ENCODE assay signal across 31 cellular contexts in the genomic region with DNA sequence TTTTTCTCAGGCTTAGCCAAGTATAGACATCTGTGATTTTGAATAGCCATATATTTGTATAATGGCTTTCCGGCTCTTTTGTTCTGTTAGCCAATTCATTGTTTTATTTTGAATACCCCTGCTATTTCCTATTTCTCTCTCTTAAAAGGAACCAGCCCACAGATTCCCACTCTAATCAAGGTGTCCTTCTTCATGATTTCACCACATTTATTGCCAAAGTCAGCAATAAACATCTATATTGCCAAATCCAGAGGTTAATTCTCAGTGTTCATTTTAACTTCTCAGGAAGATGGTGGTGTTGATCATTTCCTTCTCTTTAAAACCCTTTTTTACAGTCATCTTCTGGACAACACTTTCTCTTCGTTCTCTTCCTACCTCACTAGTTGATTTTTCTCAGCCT.
"Had no signal": no experiment of that assay in that cellular context is flagged by ENCODE, and none has a peak within 500 bp of the region (broad histone marks: within the 10 kb centered on the region; RNA-seq: fewer than 3 reads in every experiment).

No MANE protein-coding gene starts in this region.

- H3K27ac ChIP-seq: neural progenitor cell, ovary, parathyroid adenoma, psoas muscle, skin epidermis, spleen, suprapubic skin, testis, tibial artery, transverse colon, upper lobe of right lung, uterus had no signal

- H3K4me3 Mint-ChIP-seq: natural killer cell; nephron; neural progenitor cell; stimulated activated memory B cell treated with anti-CD40 and anti-IgM and Interleukin-4, amounts not matched to agents 10 μg/mL and 1 μg/mL and 100 μg/mL, for 72 hours; stimulated activated naive CD8-positive, alpha-beta T cell treated with anti-CD3 and anti-CD28 coated beads, Interleukin-15, amount 100 ng/mL, for 72 hours; type B pancreatic cell had no signal

- H3K4me3 ChIP-seq: neural progenitor cell, ovary, psoas muscle, skin epidermis, smooth muscle cell, spleen, suprapubic skin, testis, tibial artery, transverse colon, upper lobe of right lung, uterus had no signal

- H3K4me1 Mint-ChIP-seq: natural killer cell; nephron; neural progenitor cell; stimulated activated memory B cell treated with anti-CD40 and anti-IgM and Interleukin-4, amounts not matched to agents 10 μg/mL and 1 μg/mL and 100 μg/mL, for 72 hours; stimulated activated naive CD8-positive, alpha-beta T cell treated with anti-CD3 and anti-CD28 coated beads, Interleukin-15, amount 100 ng/mL, for 72 hours had no signal

- H2AFZ ChIP-seq: neural progenitor cell, parathyroid adenoma had no signal

- H3K4me2 ChIP-seq: neural progenitor cell, smooth muscle cell had no signal

- H3K4me1 ChIP-seq: neural progenitor cell, psoas muscle, spleen, testis, tibial artery, upper lobe of right lung, uterus had no signal

- H3K36me3 Mint-ChIP-seq: natural killer cell; neural progenitor cell; stimulated activated memory B cell treated with anti-CD40 and anti-IgM and Interleukin-4, amounts not matched to agents 10 μg/mL and 1 μg/mL and 100 μg/mL, for 72 hours; type B pancreatic cell had no signal

- ATAC-seq: natural killer cell; psoas muscle; right cardiac atrium; sciatic nerve; stimulated activated memory B cell treated with anti-CD40 and anti-IgM and Interleukin-4, amounts not matched to agents 10 μg/mL and 1 μg/mL and 100 μg/mL, for 72 hours; stimulated activated naive CD8-positive, alpha-beta T cell treated with anti-CD3 and anti-CD28 coated beads, Interleukin-15, amount 100 ng/mL, for 72 hours; stimulated activated naive CD8-positive, alpha-beta T cell treated with anti-CD3 and anti-CD28 coated beads, Interleukin-15, Interleukin-2, amounts not matched to agents 100 U/mL and 50 U/mL, for 24 hours; upper lobe of right lung had no signal

- H3K9me3 ChIP-seq: ovary, psoas muscle, spleen, suprapubic skin, testis, tibial artery, transverse colon, upper lobe of right lung, uterus had no signal

- H3K79me2 ChIP-seq: parathyroid adenoma had no signal

- H3K9me3 Mint-ChIP-seq: natural killer cell; nephron; neural progenitor cell; stimulated activated memory B cell treated with anti-CD40 and anti-IgM and Interleukin-4, amounts not matched to agents 10 μg/mL and 1 μg/mL and 100 μg/mL, for 72 hours; stimulated activated naive CD8-positive, alpha-beta T cell treated with anti-CD3 and anti-CD28 coated beads, Interleukin-15, amount 100 ng/mL, for 72 hours; type B pancreatic cell had no signal

- DNase-seq: natural killer cell; occipital lobe; ovary; posterior cingulate gyrus; psoas muscle; right cardiac atrium; spleen; stimulated activated CD4-positive, alpha-beta T cell treated with anti-CD3 and anti-CD28 coated beads, Interleukin-12 subunit alpha, Interleukin-12 subunit beta, amount 100 ng/mL, for 4 hours; stimulated activated CD4-positive, alpha-beta T cell treated with anti-CD3 and anti-CD28 coated beads, Interleukin-1b, Interleukin-23, amount 100 ng/mL, for 48 hours; stimulated activated CD4-positive, alpha-beta T cell treated with anti-CD3 and anti-CD28 coated beads, Interleukin-4, amount 100 ng/mL, for 1 hour; stimulated activated CD4-positive, alpha-beta T cell treated with anti-CD3 and anti-CD28 coated beads, Interleukin-4, amount 100 ng/mL, for 4 hours; stimulated activated CD8-positive, alpha-beta memory T cell treated with anti-CD3 and anti-CD28 coated beads, Interleukin-4, amount 100 ng/mL, for 48 hours; stimulated activated naive CD4-positive, alpha-beta T cell; stimulated activated naive CD8-positive, alpha-beta T cell treated with anti-CD3 and anti-CD28 coated beads, Interleukin-15, amount 100 ng/mL, for 72 hours; stimulated activated naive CD8-positive, alpha-beta T cell treated with anti-CD3 and anti-CD28 coated beads, Interleukin-15, Interleukin-2, amounts not matched to agents 100 U/mL and 50 U/mL, for 24 hours; substantia nigra; testis; tibial artery; transverse colon; upper lobe of right lung; uterus had no signal

- H3K27me3 Mint-ChIP-seq: progenitor cell of endocrine pancreas; stimulated activated naive CD8-positive, alpha-beta T cell treated with anti-CD3 and anti-CD28 coated beads, Interleukin-15, amount 100 ng/mL, for 72 hours; type B pancreatic cell had no signal

- H3K27me3 ChIP-seq: neural progenitor cell, ovary, spleen, suprapubic skin, testis, tibial artery, transverse colon, upper lobe of right lung, uterus had no signal

- H3K27ac Mint-ChIP-seq: natural killer cell; nephron; neural progenitor cell; progenitor cell of endocrine pancreas; stimulated activated memory B cell treated with anti-CD40 and anti-IgM and Interleukin-4, amounts not matched to agents 10 μg/mL and 1 μg/mL and 100 μg/mL, for 72 hours; stimulated activated naive CD8-positive, alpha-beta T cell treated with anti-CD3 and anti-CD28 coated beads, Interleukin-15, amount 100 ng/mL, for 72 hours; type B pancreatic cell had no signal

- H3K9ac ChIP-seq: neural progenitor cell, parathyroid adenoma had no signal

- H3K36me3 ChIP-seq: neural progenitor cell, ovary, spleen, suprapubic skin, tibial artery, transverse colon, upper lobe of right lung, uterus had no signal
